ENCODE assay signal across 1 cellular context in the genomic region with DNA sequence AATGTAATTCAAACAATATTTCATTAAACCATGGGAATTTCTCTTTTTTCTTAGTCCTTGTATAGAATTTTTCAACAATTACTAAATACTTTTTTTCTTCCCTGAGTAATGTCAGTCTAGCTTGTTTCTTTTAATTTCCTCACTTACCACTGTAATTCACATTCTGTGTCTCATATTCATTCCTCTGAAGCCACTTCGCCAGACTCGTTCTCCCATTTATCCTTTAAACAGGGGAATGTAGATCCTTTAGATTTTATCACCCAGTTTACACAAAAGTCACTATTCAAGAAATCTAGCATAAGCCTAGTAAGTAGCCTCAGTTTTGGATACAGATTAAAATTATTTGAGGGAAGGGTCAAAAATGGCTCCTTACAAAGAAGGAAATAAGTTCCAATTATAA.
TF ChIP-seq lines count a peak whose summit lies in the region.

No MANE protein-coding gene starts in this region.

TF ChIP-seq in HepG2, 621 proteins besides CTCF, POLR2A, EP300 and RAD21:
- TF ChIP-seq JUND (CRISPR knock-in tag; IDR thresholded peaks at IDR 0.05) (no peak), MAFF (IDR thresholded peaks at IDR 0.05; ENCODE audit: low read depth, low read length) (no peak), GABPA (IDR thresholded peaks at IDR 0.05; ENCODE audit: low read depth, low read length) (no peak), GABPA (CRISPR knock-in tag; IDR thresholded peaks at IDR 0.05; ENCODE audit: low read depth) (no peak), ZBTB7A (CRISPR knock-in tag; IDR thresholded peaks at IDR 0.05) (no peak), GATAD2A (CRISPR knock-in tag; IDR thresholded peaks at IDR 0.05) (no peak), KLF12 (CRISPR knock-in tag; IDR thresholded peaks at IDR 0.05; ENCODE audit: borderline replicate concordance) (no peak)
- TF ChIP-seq, protein P1, sequence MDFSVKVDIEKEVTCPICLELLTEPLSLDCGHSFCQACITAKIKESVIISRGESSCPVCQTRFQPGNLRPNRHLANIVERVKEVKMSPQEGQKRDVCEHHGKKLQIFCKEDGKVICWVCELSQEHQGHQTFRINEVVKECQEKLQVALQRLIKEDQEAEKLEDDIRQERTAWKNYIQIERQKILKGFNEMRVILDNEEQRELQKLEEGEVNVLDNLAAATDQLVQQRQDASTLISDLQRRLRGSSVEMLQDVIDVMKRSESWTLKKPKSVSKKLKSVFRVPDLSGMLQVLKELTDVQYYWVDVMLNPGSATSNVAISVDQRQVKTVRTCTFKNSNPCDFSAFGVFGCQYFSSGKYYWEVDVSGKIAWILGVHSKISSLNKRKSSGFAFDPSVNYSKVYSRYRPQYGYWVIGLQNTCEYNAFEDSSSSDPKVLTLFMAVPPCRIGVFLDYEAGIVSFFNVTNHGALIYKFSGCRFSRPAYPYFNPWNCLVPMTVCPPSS (IDR thresholded peaks at IDR 0.05) = no peak
- TF ChIP-seq, protein P2, sequence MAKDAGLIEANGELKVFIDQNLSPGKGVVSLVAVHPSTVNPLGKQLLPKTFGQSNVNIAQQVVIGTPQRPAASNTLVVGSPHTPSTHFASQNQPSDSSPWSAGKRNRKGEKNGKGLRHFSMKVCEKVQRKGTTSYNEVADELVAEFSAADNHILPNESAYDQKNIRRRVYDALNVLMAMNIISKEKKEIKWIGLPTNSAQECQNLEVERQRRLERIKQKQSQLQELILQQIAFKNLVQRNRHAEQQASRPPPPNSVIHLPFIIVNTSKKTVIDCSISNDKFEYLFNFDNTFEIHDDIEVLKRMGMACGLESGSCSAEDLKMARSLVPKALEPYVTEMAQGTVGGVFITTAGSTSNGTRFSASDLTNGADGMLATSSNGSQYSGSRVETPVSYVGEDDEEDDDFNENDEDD (CRISPR knock-in tag; IDR thresholded peaks at IDR 0.05; ENCODE audit: borderline replicate concordance) = no peak
- TF ChIP-seq, protein P3, sequence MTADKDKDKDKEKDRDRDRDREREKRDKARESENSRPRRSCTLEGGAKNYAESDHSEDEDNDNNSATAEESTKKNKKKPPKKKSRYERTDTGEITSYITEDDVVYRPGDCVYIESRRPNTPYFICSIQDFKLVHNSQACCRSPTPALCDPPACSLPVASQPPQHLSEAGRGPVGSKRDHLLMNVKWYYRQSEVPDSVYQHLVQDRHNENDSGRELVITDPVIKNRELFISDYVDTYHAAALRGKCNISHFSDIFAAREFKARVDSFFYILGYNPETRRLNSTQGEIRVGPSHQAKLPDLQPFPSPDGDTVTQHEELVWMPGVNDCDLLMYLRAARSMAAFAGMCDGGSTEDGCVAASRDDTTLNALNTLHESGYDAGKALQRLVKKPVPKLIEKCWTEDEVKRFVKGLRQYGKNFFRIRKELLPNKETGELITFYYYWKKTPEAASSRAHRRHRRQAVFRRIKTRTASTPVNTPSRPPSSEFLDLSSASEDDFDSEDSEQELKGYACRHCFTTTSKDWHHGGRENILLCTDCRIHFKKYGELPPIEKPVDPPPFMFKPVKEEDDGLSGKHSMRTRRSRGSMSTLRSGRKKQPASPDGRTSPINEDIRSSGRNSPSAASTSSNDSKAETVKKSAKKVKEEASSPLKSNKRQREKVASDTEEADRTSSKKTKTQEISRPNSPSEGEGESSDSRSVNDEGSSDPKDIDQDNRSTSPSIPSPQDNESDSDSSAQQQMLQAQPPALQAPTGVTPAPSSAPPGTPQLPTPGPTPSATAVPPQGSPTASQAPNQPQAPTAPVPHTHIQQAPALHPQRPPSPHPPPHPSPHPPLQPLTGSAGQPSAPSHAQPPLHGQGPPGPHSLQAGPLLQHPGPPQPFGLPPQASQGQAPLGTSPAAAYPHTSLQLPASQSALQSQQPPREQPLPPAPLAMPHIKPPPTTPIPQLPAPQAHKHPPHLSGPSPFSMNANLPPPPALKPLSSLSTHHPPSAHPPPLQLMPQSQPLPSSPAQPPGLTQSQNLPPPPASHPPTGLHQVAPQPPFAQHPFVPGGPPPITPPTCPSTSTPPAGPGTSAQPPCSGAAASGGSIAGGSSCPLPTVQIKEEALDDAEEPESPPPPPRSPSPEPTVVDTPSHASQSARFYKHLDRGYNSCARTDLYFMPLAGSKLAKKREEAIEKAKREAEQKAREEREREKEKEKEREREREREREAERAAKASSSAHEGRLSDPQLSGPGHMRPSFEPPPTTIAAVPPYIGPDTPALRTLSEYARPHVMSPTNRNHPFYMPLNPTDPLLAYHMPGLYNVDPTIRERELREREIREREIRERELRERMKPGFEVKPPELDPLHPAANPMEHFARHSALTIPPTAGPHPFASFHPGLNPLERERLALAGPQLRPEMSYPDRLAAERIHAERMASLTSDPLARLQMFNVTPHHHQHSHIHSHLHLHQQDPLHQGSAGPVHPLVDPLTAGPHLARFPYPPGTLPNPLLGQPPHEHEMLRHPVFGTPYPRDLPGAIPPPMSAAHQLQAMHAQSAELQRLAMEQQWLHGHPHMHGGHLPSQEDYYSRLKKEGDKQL (CRISPR knock-in tag; IDR thresholded peaks at IDR 0.05; ENCODE audit: low read depth) = no peak
- TF ChIP-seq, protein P4, sequence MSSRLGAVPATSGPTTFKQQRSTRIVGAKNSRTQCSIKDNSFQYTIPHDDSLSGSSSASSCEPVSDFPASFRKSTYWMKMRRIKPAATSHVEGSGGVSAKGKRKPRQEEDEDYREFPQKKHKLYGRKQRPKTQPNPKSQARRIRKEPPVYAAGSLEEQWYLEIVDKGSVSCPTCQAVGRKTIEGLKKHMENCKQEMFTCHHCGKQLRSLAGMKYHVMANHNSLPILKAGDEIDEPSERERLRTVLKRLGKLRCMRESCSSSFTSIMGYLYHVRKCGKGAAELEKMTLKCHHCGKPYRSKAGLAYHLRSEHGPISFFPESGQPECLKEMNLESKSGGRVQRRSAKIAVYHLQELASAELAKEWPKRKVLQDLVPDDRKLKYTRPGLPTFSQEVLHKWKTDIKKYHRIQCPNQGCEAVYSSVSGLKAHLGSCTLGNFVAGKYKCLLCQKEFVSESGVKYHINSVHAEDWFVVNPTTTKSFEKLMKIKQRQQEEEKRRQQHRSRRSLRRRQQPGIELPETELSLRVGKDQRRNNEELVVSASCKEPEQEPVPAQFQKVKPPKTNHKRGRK (CRISPR knock-in tag; IDR thresholded peaks at IDR 0.05) = no peak
- TF ChIP-seq, protein P5, sequence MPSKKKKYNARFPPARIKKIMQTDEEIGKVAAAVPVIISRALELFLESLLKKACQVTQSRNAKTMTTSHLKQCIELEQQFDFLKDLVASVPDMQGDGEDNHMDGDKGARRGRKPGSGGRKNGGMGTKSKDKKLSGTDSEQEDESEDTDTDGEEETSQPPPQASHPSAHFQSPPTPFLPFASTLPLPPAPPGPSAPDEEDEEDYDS (CRISPR knock-in tag; IDR thresholded peaks at IDR 0.05) = no peak
